In genomic region chr1:165828581-165829329, GRCh38 we compare ENCODE assay signal across 8 cellular contexts. TPM values are rescaled to one million over a fixed set of nuclear protein-coding genes. Genes with fewer than 3 reads are reported as not detected.
DNase-seq lines count a peak whose midpoint lies in the region; FAIRE-seq and TF ChIP-seq lines count a peak whose summit lies in the region.

No MANE protein-coding gene starts in this region.

- peak overlapping the region; percentile 99 for H3K4me2 ChIP-seq in keratinocyte (ENCODE audit: control insufficient read depth, extremely low read depth, insufficient read depth, low read depth, low read length)

- H3K9me3 ChIP-seq in HAP-1: no peaks in the 10 kb centered on the region
- no peaks in the 10 kb centered on the region for H3K9me3 ChIP-seq in keratinocyte (ENCODE audit: control insufficient read depth, low read depth, low read length)
- H3K9me3 ChIP-seq in small intestine (ENCODE audit: control insufficient read depth, low read depth): no peaks in the 10 kb centered on the region

- peaks cover 7% of the 10 kb centered on the region for H4K20me1 ChIP-seq in keratinocyte (ENCODE audit: control insufficient read depth, extremely low read depth, insufficient read depth, low read length)

- H3K4me3 ChIP-seq in HAP-1 (peak overlapping the region; percentile 80), NB4 (ENCODE audit: low read depth, low read length) (peak overlapping the region; percentile 98), keratinocyte (ENCODE audit: control insufficient read depth in 2 of 3, extremely low read depth in 1 of 3, insufficient read depth in 2 of 3, low read depth in 1 of 3, low read length in 3 of 3) (peak overlapping the region; percentile 81 to 96 (median 95)), small intestine (ENCODE audit: low read depth in 1 of 2, low read length in 2 of 2) (peak overlapping the region; percentile 80 to 92)

- peaks cover 10% of the 10 kb centered on the region for H3K36me3 Mint-ChIP-seq in T-helper 2 cell treated with Interferon-gamma antibody and Interleukin-4, amounts not matched to agents 5 μg/mL and 100 μg/mL, for 36 hours (ENCODE audit: low read depth)

- peak overlapping the region; percentile 95 for H3K27ac ChIP-seq in keratinocyte (ENCODE audit: control insufficient read depth, insufficient read depth, low read length)
- peak overlapping the region; percentile 70 to 76 for H3K27ac ChIP-seq in small intestine (ENCODE audit: low read depth in 1 of 2, low read length in 1 of 2)

- peak overlapping the region; percentile 98 for H3K4me3 Mint-ChIP-seq in T-helper 2 cell treated with Interferon-gamma antibody and Interleukin-4, amounts not matched to agents 5 μg/mL and 100 μg/mL, for 36 hours

- DNase-seq in T-helper 2 cell treated with Interferon-gamma antibody and Interleukin-4, amounts not matched to agents 5 μg/mL and 100 μg/mL, for 36 hours (ENCODE audit: low spot score): peak; percentile 20
- DNase-seq in T-helper 2 cell: no peak
- peak; percentile 79 to 83 for DNase-seq in HAP-1 (ENCODE audit: low spot score in 2 of 2)
- DNase-seq in NB4 (ENCODE audit: low read depth): peak; percentile 83
- DNase-seq in SK-N-DZ (ENCODE audit: low spot score): peak; percentile 83
- DNase-seq in cerebellar cortex (ENCODE audit: low spot score): peak; percentile 79
- DNase-seq in keratinocyte (ENCODE audit: low read depth, low spot score): no peak
- peak; percentile 73 for DNase-seq in small intestine

- peaks cover 31% of the 10 kb centered on the region for H3K4me1 Mint-ChIP-seq in T-helper 2 cell treated with Interferon-gamma antibody and Interleukin-4, amounts not matched to agents 5 μg/mL and 100 μg/mL, for 36 hours (ENCODE audit: low read depth)

- peak overlapping the region; percentile 93 for H3K9ac ChIP-seq in keratinocyte (ENCODE audit: control insufficient read depth, extremely low read depth, insufficient read depth, low read length)

- 1% methylated on average over 26 of the region's 26 CpGs for WGBS in small intestine, 3 donors

- H3K4me1 ChIP-seq in HAP-1 (peaks cover 22% of the 10 kb centered on the region), keratinocyte (ENCODE audit: control insufficient read depth, extremely low read depth, insufficient read depth, low read length) (peaks cover 8% of the 10 kb centered on the region), small intestine (ENCODE audit: control insufficient read depth in 2 of 2, insufficient read depth in 1 of 2, low read depth in 1 of 2, low read length in 1 of 2) (peaks cover 2 to 3% of the 10 kb centered on the region in 2 donors)

- H3K27me3 ChIP-seq in HAP-1 (ENCODE audit: low read depth) (no peaks in the 10 kb centered on the region), keratinocyte (ENCODE audit: control insufficient read depth, extremely low read depth, insufficient read depth, low read length) (no peaks in the 10 kb centered on the region), small intestine (ENCODE audit: control insufficient read depth in 2 of 2, insufficient read depth in 2 of 2, low read length in 2 of 2) (no peaks in the 10 kb centered on the region)

- no peaks in the 10 kb centered on the region for H3K9me3 Mint-ChIP-seq in T-helper 2 cell treated with Interferon-gamma antibody and Interleukin-4, amounts not matched to agents 5 μg/mL and 100 μg/mL, for 36 hours

- H3K79me2 ChIP-seq in keratinocyte (ENCODE audit: control insufficient read depth, insufficient read depth, low read length): peaks cover 58% of the 10 kb centered on the region

- in situ Hi-C loops in HAP-1 (cut with MboI; ENCODE audit: low sequenced_read_pairs): no loop called here

- peaks cover 4% of the 10 kb centered on the region for H3K27me3 Mint-ChIP-seq in T-helper 2 cell treated with Interferon-gamma antibody and Interleukin-4, amounts not matched to agents 5 μg/mL and 100 μg/mL, for 36 hours (ENCODE audit: low read depth)

- H3K27ac Mint-ChIP-seq in T-helper 2 cell treated with Interferon-gamma antibody and Interleukin-4, amounts not matched to agents 5 μg/mL and 100 μg/mL, for 36 hours: peak overlapping the region; percentile 81

- dilution Hi-C loops in keratinocyte (cut with MboI; ENCODE audit: extremely low pct_ligation_motif_present, low sequenced_read_pairs): no loop called here

- FAIRE-seq in keratinocyte (lab: Jason Lieb, UNC) (peak; percentile 58), small intestine (lab: Jason Lieb, UNC) (no peak)

- H2AFZ ChIP-seq in keratinocyte (ENCODE audit: control insufficient read depth, low read length): peak overlapping the region; percentile 66

- peak; percentile 37 for TF ChIP-seq POLR2A in NB4 (IDR thresholded peaks at IDR 0.05; ENCODE audit: extremely low read depth, insufficient read length)

- H3K9me1 ChIP-seq in keratinocyte (ENCODE audit: control insufficient read depth, extremely low read depth, insufficient read depth, low read length): no peaks in the 10 kb centered on the region

- TF ChIP-seq CTCF in NB4 (IDR thresholded peaks at IDR 0.05; ENCODE audit: low read depth, low read length): no peak
- no peak for TF ChIP-seq CTCF in keratinocyte (optimal IDR thresholded peaks at IDR 0.05 in 1 of 3, IDR thresholded peaks at IDR 0.05 in 1 of 3, conservative IDR thresholded peaks at IDR 0.05 in 1 of 3; ENCODE audit: extremely low read depth in 1 of 3, insufficient read depth in 2 of 3, low read length in 3 of 3)

- no peaks in the 10 kb centered on the region; the same call in 1 of the 2 replicates for H3K36me3 ChIP-seq in HAP-1 (replicated peaks)
- H3K36me3 ChIP-seq in keratinocyte (ENCODE audit: control insufficient read depth in 2 of 2, extremely low read depth in 1 of 2, insufficient read depth in 2 of 2, low read length in 2 of 2): peaks cover 1 to 3% of the 10 kb centered on the region in 2 experiments
- no peaks in the 10 kb centered on the region for H3K36me3 ChIP-seq in small intestine (ENCODE audit: control insufficient read depth in 2 of 2, insufficient read depth in 2 of 2, low read length in 2 of 2)

RNA-seq across cellular contexts. Expression of gene UCK2, which starts 1.3 kb away (rescaled TPM):
- polyA plus RNA-seq in SK-N-DZ (2014; cell fraction: cytosol; rRNA removed): 83.5 and 83.8 TPM in 2 replicates
- 56.0 and 78.7 TPM in 2 replicates for polyA plus RNA-seq in SK-N-DZ (2014; cell fraction: nucleus; rRNA removed)
- polyA plus RNA-seq in keratinocyte: 63.0 to 88.7 TPM (median 71.9 TPM) in 3 replicates
- polyA plus RNA-seq in keratinocyte (2011; ENCODE audit: low read depth): 16.5 TPM
- 59.6 and 60.6 TPM in 2 replicates for polyA plus RNA-seq in keratinocyte (2011; cell fraction: cytosol; rRNA removed)
- 68.1 and 69.6 TPM in 2 replicates for polyA plus RNA-seq in keratinocyte (2011; cell fraction: nucleus; rRNA removed)
- polyA plus RNA-seq in keratinocyte (2012; ENCODE audit: low replicate concordance): 35.8 and 65.3 TPM in 2 replicates
- 71.9 to 91.6 TPM (median 85.6 TPM) in 3 replicates for polyA minus RNA-seq in keratinocyte
- polyA minus RNA-seq in keratinocyte (2011; cell fraction: cytosol; rRNA and poly(A)+ RNA removed): 65.2 TPM
- 40.6 and 53.1 TPM in 2 replicates for polyA minus RNA-seq in keratinocyte (2011; cell fraction: nucleus; rRNA and poly(A)+ RNA removed)
- polyA plus RNA-seq in small intestine: 10 to 100 TPM; 35.1 to 37.6 (median 35.9) TPM

Comparison
In these comparisons a context has a peak if more than half of its experiments do, and no peak if none do; other contexts are left out.
1. DNase-seq: peak in T-helper 2 cell treated with Interferon-gamma antibody and Interleukin-4, amounts not matched to agents 5 μg/mL and 100 μg/mL, for 36 hours (single experiment), HAP-1 (2 of 2), NB4 (single experiment), SK-N-DZ (single experiment), cerebellar cortex (single experiment) and small intestine (single experiment); none in T-helper 2 cell (0 of 5) and keratinocyte (single experiment).
2. Peak in every context shown above with its lines, with median percentiles within 50 percentile points of each other: H3K4me3 ChIP-seq.